ENCODE assay signal across 19 cellular contexts in the genomic region with DNA sequence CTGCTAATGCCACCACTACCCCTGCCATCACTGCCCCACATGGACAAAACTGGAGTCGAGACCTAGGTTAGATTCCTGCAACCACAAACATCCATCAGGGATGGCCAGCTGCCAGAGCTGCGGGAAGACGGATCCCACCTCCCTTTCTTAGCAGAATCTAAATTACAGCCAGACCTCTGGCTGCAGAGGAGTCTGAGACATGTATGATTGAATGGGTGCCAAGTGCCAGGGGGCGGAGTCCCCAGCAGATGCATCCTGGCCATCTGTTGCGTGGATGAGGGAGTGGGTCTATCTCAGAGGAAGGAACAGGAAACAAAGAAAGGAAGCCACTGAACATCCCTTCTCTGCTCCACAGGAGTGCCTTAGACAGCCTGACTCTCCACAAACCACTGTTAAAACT. TPM values are rescaled to one million over a fixed set of nuclear protein-coding genes. Genes with fewer than 3 reads are reported as not detected.
DNase-seq lines count a peak whose midpoint lies in the region; ATAC-seq lines count a peak whose summit lies in the region.
"Had no signal": no experiment of that assay in that cellular context is flagged by ENCODE, and none has a peak within 500 bp of the region (broad histone marks: within the 10 kb centered on the region; RNA-seq: fewer than 3 reads in every experiment).

No MANE protein-coding gene starts in this region.

- ATAC-seq in HG03457 (IDR thresholded peaks at IDR 0.05; ENCODE audit: unreplicated experiment) (no peak), HG03280 (IDR thresholded peaks at IDR 0.05; ENCODE audit: unreplicated experiment) (no peak)
- ATAC-seq: activated CD4-positive, CD25-positive, alpha-beta regulatory T cell treated with anti-CD3 and anti-CD28 coated beads, Interleukin-2, amount 50 U/mL, for 24 hours had no signal

- H3K27me3 ChIP-seq in SJCRH30, result no peaks in the 10 kb centered on the region

- H3K4me1 ChIP-seq in SJCRH30, result no peaks in the 10 kb centered on the region

- no peaks in the 10 kb centered on the region for H3K9me3 ChIP-seq in SJCRH30 (replicated peaks)

- DNase-seq in COR-L47 (lab: John Stamatoyannopoulos, UW) (peak; percentile 23), HT1080 (ENCODE audit: low read depth) (peak; percentile 10), SJCRH30 (peak; percentile 29 to 38), islet precursor cell (peak; percentile 43), nucleus accumbens (lab: John Stamatoyannopoulos, UW) (no peak)
- DNase-seq in activated T-cell treated with anti-CD3 and anti-CD28 coated beads, Interleukin-2, amount 50 U/mL, for 1 hour, result no peak
- DNase-seq: activated naive CD8-positive, alpha-beta T cell treated with anti-CD3 and anti-CD28 coated beads, Interleukin-2, amount 10 ng/mL, durations not matched to agents 7 days and 5 days; activated T-cell treated with anti-CD3 and anti-CD28 coated beads for 4 hours; H7; naive B cell; NCI-H2081 treated with DMSO at 0.1 percent for 48 hours; PC-9; stimulated activated CD4-positive, alpha-beta T cell treated with anti-CD3 and anti-CD28 coated beads, Interleukin-4, amount 100 ng/mL, for 24 hours; T-helper 1 cell had no signal

- no peaks in the 10 kb centered on the region for H3K36me3 ChIP-seq in SJCRH30

- H3K27ac ChIP-seq in SJCRH30, result no peak overlapping the region
- H3K27ac ChIP-seq: C4-2B, KMS-11, PC-9 had no signal

- H3K4me3 ChIP-seq in SJCRH30, result no peak overlapping the region
- H3K4me3 ChIP-seq: PC-9 had no signal

RNA-seq across cellular contexts. Expression of a gene that starts 7.1 kb away (rescaled TPM):
- total RNA-seq in HT1080 (2014; rRNA removed; shearing (Covaris generic)), result 1.6 and 2.2 TPM in 2 replicates
- 2.5 and 2.6 TPM in 2 replicates for polyA plus RNA-seq in HT1080 (2015; cell fraction: cytosol; rRNA removed)
- 2.5 and 3.9 TPM in 2 replicates for polyA plus RNA-seq in HT1080 (2015; cell fraction: nucleus; rRNA removed)
- total RNA-seq in SJCRH30 (2014; rRNA removed; shearing (Covaris generic)), result not detected in 2 replicates
- total RNA-seq: H7 had no signal

RNA-seq across cellular contexts. Expression of a gene that starts 33.0 kb away (rescaled TPM):
- total RNA-seq in HT1080 (2014; rRNA removed; shearing (Covaris generic)), result 14.8 and 15.8 TPM in 2 replicates
- polyA plus RNA-seq in HT1080 (2015; cell fraction: cytosol; rRNA removed), result 6.4 and 6.7 TPM in 2 replicates
- 10.0 and 10.6 TPM in 2 replicates for polyA plus RNA-seq in HT1080 (2015; cell fraction: nucleus; rRNA removed)
- total RNA-seq in SJCRH30 (2014; rRNA removed; shearing (Covaris generic)), result 0.45 and 0.76 TPM in 2 replicates

Comparison
In these comparisons a context has a peak if more than half of its experiments do, and no peak if none do; other contexts are left out.
1. DNase-seq: peak in COR-L47 (single experiment), HT1080 (single experiment), SJCRH30 (2 of 2) and islet precursor cell (single experiment); none in nucleus accumbens (0 of 56) and activated T-cell treated with anti-CD3 and anti-CD28 coated beads, Interleukin-2, amount 50 U/mL, for 1 hour (single experiment).